In genomic region chr2:38085998-38086698, GRCh38 we compare ENCODE assay signal across 2 cellular contexts. TPM values are rescaled to one million over a fixed set of nuclear protein-coding genes. Genes with fewer than 3 reads are reported as not detected.
"Had no signal": no experiment of that assay in that cellular context is flagged by ENCODE, and none has a peak within 500 bp of the region (broad histone marks: within the 10 kb centered on the region; RNA-seq: fewer than 3 reads in every experiment).

No MANE protein-coding gene starts in this region.

RNA-seq across cellular contexts. Expression of gene CYP1B1, which starts 10.2 kb away (rescaled TPM):
- total RNA-seq: HepG2, HT1080 had no signal
- polyA plus RNA-seq: HepG2 had no signal
